ENCODE assay signal across 11 cellular contexts in genomic region chr5:137619191-137619870, GRCh38.
DNase-seq lines count a peak whose midpoint lies in the region; ATAC-seq, FAIRE-seq and TF ChIP-seq lines count a peak whose summit lies in the region.
"Had no signal": no experiment of that assay in that cellular context is flagged by ENCODE, and none has a peak within 500 bp of the region (broad histone marks: within the 10 kb centered on the region; RNA-seq: fewer than 3 reads in every experiment).

No MANE protein-coding gene starts in this region.

- 31 to 45% methylated on average over 12 of the region's 12 CpGs for WGBS in heart right ventricle, 2 donors

- CTCF ChIA-PET in activated naive CD4-positive, alpha-beta T cell treated with anti-CD3 and anti-CD28 coated beads, Interleukin-2, amount 10 ng/mL, durations not matched to agents 7 days and 5 days (lab: Charles Lee) = interaction anchor here (3.2 kb wide), 1 partner anchor 10 kb away, joined by 9 read pairs; no protein-coding TSS in a partner anchor

- H3K36me3 ChIP-seq in heart right ventricle = peaks cover 0 to 38% (median 0%) of the 10 kb centered on the region in 9 donors

- no peak overlapping the region for H3K4me3 ChIP-seq in heart right ventricle

- no peaks in the 10 kb centered on the region for H3K27me3 Mint-ChIP-seq in T-helper 17 cell
- no peaks in the 10 kb centered on the region for H3K27me3 Mint-ChIP-seq in activated naive CD4-positive, alpha-beta T cell treated with anti-CD3 and anti-CD28 coated beads, Interleukin-2, amount 10 ng/mL, durations not matched to agents 7 days and 5 days

- TF ChIP-seq CTCF in heart right ventricle (IDR thresholded peaks at IDR 0.05) = no peak

- no peaks in the 10 kb centered on the region for H3K9me3 ChIP-seq in T-helper 17 cell (ENCODE audit: control insufficient read depth, low read length, poor library complexity, severe bottlenecking)
- no peaks in the 10 kb centered on the region for H3K9me3 ChIP-seq in heart right ventricle

- intact Hi-C loops in heart right ventricle (cut with DNase I) = no loop called here

- FAIRE-seq in urothelium cell line (lab: Jason Lieb, UNC) = no peak
- FAIRE-seq: islet of Langerhans had no signal

- no peak overlapping the region for H3K4me3 Mint-ChIP-seq in T-helper 17 cell
- H3K4me3 Mint-ChIP-seq in activated naive CD4-positive, alpha-beta T cell treated with anti-CD3 and anti-CD28 coated beads, Interleukin-2, amount 10 ng/mL, durations not matched to agents 7 days and 5 days = no peak overlapping the region

- peak overlapping the region; percentile 27 for H3K27ac Mint-ChIP-seq in T-helper 17 cell
- no peak overlapping the region for H3K27ac Mint-ChIP-seq in activated naive CD4-positive, alpha-beta T cell treated with anti-CD3 and anti-CD28 coated beads, Interleukin-2, amount 10 ng/mL, durations not matched to agents 7 days and 5 days

- DNase-seq in NCI-H1092 treated with DMSO at 0.1 percent for 48 hours (lab: John Stamatoyannopoulos, UW) = peak; percentile 72
- DNase-seq in NCI-H1092 (lab: John Stamatoyannopoulos, UW) = no peak
- DNase-seq in T-helper 17 cell = no peak
- peak; percentile 75 to 76 for DNase-seq in heart right ventricle
- DNase-seq in urothelium cell line (ENCODE audit: low spot score) = peak; percentile 56
- no peak for DNase-seq in activated naive CD4-positive, alpha-beta T cell treated with anti-CD3 and anti-CD28 coated beads, Interleukin-2, amount 10 ng/mL, durations not matched to agents 7 days and 5 days
- DNase-seq: 8988T, NCI-H1930 had no signal

- peaks cover 7 to 55% (median 43%) of the 10 kb centered on the region in 9 donors for H3K4me1 ChIP-seq in heart right ventricle

- no peak for ATAC-seq in T-helper 17 cell
- ATAC-seq in heart right ventricle = peak in 7 of 8 donors; percentile 19 to 51 (median 32)
- no peak for ATAC-seq in HG02981 (IDR thresholded peaks at IDR 0.05; ENCODE audit: unreplicated experiment)
- no peak for ATAC-seq in GM18502 (IDR thresholded peaks at IDR 0.05; ENCODE audit: poor library complexity, unreplicated experiment)

- H3K27me3 ChIP-seq in heart right ventricle = no peaks in the 10 kb centered on the region

- H3K27ac ChIP-seq in heart right ventricle = peak overlapping the region in 2 of 10 donors; percentile 43 to 46

- H3K36me3 Mint-ChIP-seq in T-helper 17 cell (ENCODE audit: low read depth) = peaks cover 3% of the 10 kb centered on the region
- peaks cover 3% of the 10 kb centered on the region for H3K36me3 Mint-ChIP-seq in activated naive CD4-positive, alpha-beta T cell treated with anti-CD3 and anti-CD28 coated beads, Interleukin-2, amount 10 ng/mL, durations not matched to agents 7 days and 5 days

- H3K9me3 Mint-ChIP-seq in activated naive CD4-positive, alpha-beta T cell treated with anti-CD3 and anti-CD28 coated beads, Interleukin-2, amount 10 ng/mL, durations not matched to agents 7 days and 5 days = no peaks in the 10 kb centered on the region

- H3K4me1 Mint-ChIP-seq in T-helper 17 cell = peaks cover 2% of the 10 kb centered on the region
- no peaks in the 10 kb centered on the region for H3K4me1 Mint-ChIP-seq in activated naive CD4-positive, alpha-beta T cell treated with anti-CD3 and anti-CD28 coated beads, Interleukin-2, amount 10 ng/mL, durations not matched to agents 7 days and 5 days

Comparison
In these comparisons a context has a peak if more than half of its experiments do, and no peak if none do; other contexts are left out.
1. DNase-seq: peak in NCI-H1092 treated with DMSO at 0.1 percent for 48 hours (single experiment), heart right ventricle (2 of 2) and urothelium cell line (single experiment); none in NCI-H1092 (single experiment), T-helper 17 cell (0 of 3) and activated naive CD4-positive, alpha-beta T cell treated with anti-CD3 and anti-CD28 coated beads, Interleukin-2, amount 10 ng/mL, durations not matched to agents 7 days and 5 days (single experiment).
2. ATAC-seq: peak in heart right ventricle (7 of 8); none in T-helper 17 cell (single experiment), HG02981 (single experiment) and GM18502 (single experiment).